8 cellular contexts compared by ENCODE assay signal in the genomic region with DNA sequence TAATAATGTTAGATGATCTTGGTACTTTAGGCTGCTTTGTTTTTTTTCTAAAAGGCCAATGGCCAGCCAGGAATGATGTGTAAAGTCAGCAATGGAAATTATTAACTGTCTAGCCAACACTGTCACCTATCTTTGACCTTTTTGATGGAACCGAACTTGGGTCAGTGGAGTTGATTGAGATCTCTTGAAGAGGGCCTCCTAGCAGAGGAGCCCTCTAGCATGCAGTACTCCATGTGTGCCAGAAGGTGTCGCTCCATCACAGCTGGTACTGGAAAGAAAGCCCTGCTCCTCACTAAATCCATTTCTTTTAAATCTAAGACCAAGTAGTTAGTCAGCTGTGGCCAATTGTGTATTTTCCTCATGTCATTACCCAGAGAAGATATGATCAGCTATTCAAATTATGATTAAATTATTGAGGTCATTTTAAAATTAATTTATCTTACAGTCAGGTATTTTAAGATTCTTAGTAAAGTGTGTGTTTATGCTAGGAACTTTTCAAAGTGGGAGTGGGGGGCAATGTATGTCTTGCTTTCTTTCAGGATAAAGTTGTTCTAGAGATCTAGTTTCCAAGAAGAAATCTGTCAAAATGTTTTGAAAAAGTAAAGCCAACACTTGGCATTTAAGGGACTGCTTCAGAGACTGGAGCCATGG. TPM values are rescaled to one million over a fixed set of nuclear protein-coding genes. Genes with fewer than 3 reads are reported as not detected.
A peak's percentile ranks its signal among the peaks of the same experiment; 100 is the strongest.
DNase-seq lines count a peak whose midpoint lies in the region; ATAC-seq, FAIRE-seq and TF ChIP-seq lines count a peak whose summit lies in the region.

No MANE protein-coding gene starts in this region.

- H2AFZ ChIP-seq in HepG2 (ENCODE audit: low read length): no peak overlapping the region

- H3K9me3 ChIP-seq in HepG2 (ENCODE audit: low read length): no peaks in the 10 kb centered on the region

- H3K4me3 ChIP-seq in HepG2 (replicated peaks in 1 of 3; ENCODE audit: insufficient read depth in 1 of 3, low read depth in 2 of 3, low read length in 3 of 3): no peak overlapping the region

- TF ChIP-seq POLR2A in HepG2 (IDR thresholded peaks at IDR 0.05; ENCODE audit: insufficient read depth in 1 of 2, low read depth in 2 of 2, low read length in 2 of 2): no peak

- H3K9ac ChIP-seq in HepG2 (ENCODE audit: insufficient read depth, low read depth, low read length): no peak overlapping the region

- TF ChIP-seq RAD21 in HepG2 (CRISPR knock-in tag; IDR thresholded peaks at IDR 0.05): peak; percentile 92

- no peak overlapping the region for H3K27ac ChIP-seq in HepG2 (ENCODE audit: extremely low read length, insufficient read depth, low read length)

- H4K20me1 ChIP-seq in HepG2 (ENCODE audit: insufficient read depth, low read length): no peaks in the 10 kb centered on the region

- peak; percentile 55 for FAIRE-seq in HepG2 (lab: Jason Lieb, UNC)

- no peaks in the 10 kb centered on the region for H3K27me3 ChIP-seq in HepG2 (ENCODE audit: control insufficient read depth in 1 of 2, insufficient read depth in 2 of 2, low read length in 2 of 2)

- no TSS peak for BruUV-seq in HepG2 (replicated peaks; lab: Mats Ljungman, UMichigan)

- 5% methylated on average over 2 of the region's 2 CpGs for WGBS in HepG2 (ENCODE audit: low lambda C conversion rate)

- CTCF ChIA-PET in HepG2 (lab: Yijun Ruan, JAX; ENCODE audit: low intra/inter-chr PET ratio, low total read pairs): interaction anchor here (1.1 to 5.1 kb wide), 2 partner anchors 103 to 195 kb away, joined by 7 to 86 read pairs; no protein-coding TSS in a partner anchor

- peak; percentile 95 for TF ChIP-seq CTCF in HepG2 (CRISPR knock-in tag; IDR thresholded peaks at IDR 0.05)

- intact Hi-C loops in HepG2 (cut with micrococcal nuclease; ENCODE audit: unreplicated experiment): loop anchor here (1.0 to 10.0 kb wide), 5 partner anchors 32 to 562 kb away; partner anchors contain the start of genes ABCB1, CROT, DBF4 and SLC25A40

- no peaks in the 10 kb centered on the region for H3K79me2 ChIP-seq in HepG2 (ENCODE audit: insufficient read depth, low read length)

- peaks cover 42% of the 10 kb centered on the region for H3K4me1 ChIP-seq in HepG2 (ENCODE audit: insufficient read depth, low read length)

- ATAC-seq in GM18520 (IDR thresholded peaks at IDR 0.05; ENCODE audit: unreplicated experiment) (peak; percentile 55), HG03039 (IDR thresholded peaks at IDR 0.05; ENCODE audit: unreplicated experiment) (peak; percentile 44), HepG2 (peak; percentile 84)

- POLR2A ChIA-PET in HepG2 (lab: Yijun Ruan, JAX): no interaction called here

- in situ Hi-C loops in HepG2 (cut with HindIII; ENCODE audit: extremely low pct_ligation_motif_present, low pct_unique_long_range_greater_than_20kb): loop anchor here (5.0 kb wide), 2 partner anchors 105 to 195 kb away; no protein-coding TSS in a partner anchor

- H3K36me3 ChIP-seq in HepG2 (replicated peaks in 1 of 2; ENCODE audit: control insufficient read depth in 1 of 2, insufficient read depth in 2 of 2, low read length in 2 of 2): no peaks in the 10 kb centered on the region

- no peak overlapping the region for H3K4me2 ChIP-seq in HepG2 (ENCODE audit: low read depth, low read length)

- DNase-seq in AG08396 (ENCODE audit: low spot score) (peak; percentile 73), NCI-H2171 (lab: John Stamatoyannopoulos, UW) (peak; percentile 4), HepG2 (ENCODE audit: low spot score) (peak; percentile 56)
- peak; percentile 46 for DNase-seq in activated CD4-positive, CD25-positive, alpha-beta regulatory T cell treated with anti-CD3 and anti-CD28 coated beads, Interleukin-2, amount 50 U/mL, for 16 hours (ENCODE audit: low read depth, low spot score)
- peak; percentile 59 for DNase-seq in central memory CD4-positive, alpha-beta T cell
- peak; percentile 11 to 39 (median 31) for DNase-seq in stimulated activated CD4-positive, alpha-beta T cell treated with anti-CD3 and anti-CD28 coated beads, TNF-alpha, amount 100 ng/mL, for 48 hours (ENCODE audit: low read depth in 3 of 3)

- TF ChIP-seq EP300 in HepG2 (IDR thresholded peaks at IDR 0.05; ENCODE audit: low read depth in 2 of 2, low read length in 2 of 2) (no peak), HepG2 (CRISPR knock-in tag; IDR thresholded peaks at IDR 0.05; ENCODE audit: borderline replicate concordance) (no peak)

TF ChIP-seq in HepG2, 621 proteins besides CTCF, POLR2A, EP300 and RAD21 (continues in another document):
- TF ChIP-seq MED13 (CRISPR knock-in tag; IDR thresholded peaks at IDR 0.05): no peak
- TF ChIP-seq ZNF232 (CRISPR knock-in tag; IDR thresholded peaks at IDR 0.05; ENCODE audit: borderline replicate concordance): no peak
- TF ChIP-seq ZNF441 (CRISPR knock-in tag; IDR thresholded peaks at IDR 0.05; ENCODE audit: borderline replicate concordance): peak; percentile 79; the same call in 1 of the 2 replicates
- TF ChIP-seq BCL6 (CRISPR knock-in tag; IDR thresholded peaks at IDR 0.05): 0 out of 2 replicates have a peak, but pooled peaks have one; percentile 26
- peak; percentile 51 for TF ChIP-seq DBP (CRISPR knock-in tag; IDR thresholded peaks at IDR 0.05; ENCODE audit: not compliant biosample characterization)
- 0 out of 2 replicates have a peak, but pooled peaks have one; percentile 72 for TF ChIP-seq ZNF230 (CRISPR knock-in tag; IDR thresholded peaks at IDR 0.05)
- TF ChIP-seq ZNF607 (CRISPR knock-in tag; IDR thresholded peaks at IDR 0.05; ENCODE audit: borderline replicate concordance): no peak
- TF ChIP-seq, protein P1, sequence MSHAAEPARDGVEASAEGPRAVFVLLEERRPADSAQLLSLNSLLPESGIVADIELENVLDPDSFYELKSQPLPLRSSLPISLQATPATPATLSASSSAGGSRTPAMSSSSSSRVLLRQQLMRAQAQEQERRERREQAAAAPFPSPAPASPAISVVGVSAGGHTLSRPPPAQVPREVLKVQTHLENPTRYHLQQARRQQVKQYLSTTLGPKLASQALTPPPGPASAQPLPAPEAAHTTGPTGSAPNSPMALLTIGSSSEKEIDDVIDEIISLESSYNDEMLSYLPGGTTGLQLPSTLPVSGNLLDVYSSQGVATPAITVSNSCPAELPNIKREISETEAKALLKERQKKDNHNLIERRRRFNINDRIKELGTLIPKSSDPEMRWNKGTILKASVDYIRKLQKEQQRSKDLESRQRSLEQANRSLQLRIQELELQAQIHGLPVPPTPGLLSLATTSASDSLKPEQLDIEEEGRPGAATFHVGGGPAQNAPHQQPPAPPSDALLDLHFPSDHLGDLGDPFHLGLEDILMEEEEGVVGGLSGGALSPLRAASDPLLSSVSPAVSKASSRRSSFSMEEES (CRISPR knock-in tag; IDR thresholded peaks at IDR 0.05): 0 out of 2 replicates have a peak, but pooled peaks have one; percentile 25
- TF ChIP-seq PREB (CRISPR knock-in tag; IDR thresholded peaks at IDR 0.05): no peak
- no peak for TF ChIP-seq EEA1 (CRISPR knock-in tag; IDR thresholded peaks at IDR 0.05; ENCODE audit: borderline replicate concordance)
- TF ChIP-seq, protein P2, sequence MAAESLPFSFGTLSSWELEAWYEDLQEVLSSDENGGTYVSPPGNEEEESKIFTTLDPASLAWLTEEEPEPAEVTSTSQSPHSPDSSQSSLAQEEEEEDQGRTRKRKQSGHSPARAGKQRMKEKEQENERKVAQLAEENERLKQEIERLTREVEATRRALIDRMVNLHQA (CRISPR knock-in tag; IDR thresholded peaks at IDR 0.05): no peak
- TF ChIP-seq FIP1L1 (IDR thresholded peaks at IDR 0.05; ENCODE audit: borderline replicate concordance, insufficient read depth, low read depth, low read length): no peak
- peak; percentile 42; the same call in 1 of the 2 replicates for TF ChIP-seq SMAD3 (CRISPR knock-in tag; IDR thresholded peaks at IDR 0.05)

RNA-seq across cellular contexts. Expression of gene CROT, which starts 33.1 kb away (rescaled TPM):
- total RNA-seq in HepG2 (2016; rRNA removed; fragmentation: Illumina TruSeq; extraction: Trizol): 11.9 and 13.7 TPM in 2 replicates
- 3.6 TPM in 2 replicates for total RNA-seq in HepG2 (2016; cell fraction: cytosol; rRNA removed; fragmentation: Illumina TruSeq; extraction: Trizol; ENCODE audit: low read depth)
- total RNA-seq in HepG2 (2016; cell fraction: insoluble cytoplasmic fraction; rRNA removed; fragmentation: Illumina TruSeq; extraction: Trizol): 13.1 and 15.2 TPM in 2 replicates
- 3.4 and 3.9 TPM in 2 replicates for total RNA-seq in HepG2 (2016; cell fraction: membrane; rRNA removed; fragmentation: Illumina TruSeq; extraction: Trizol)
- total RNA-seq in HepG2 (2016; cell fraction: nucleus; rRNA removed; fragmentation: Illumina TruSeq; extraction: Trizol): 30.2 and 37.3 TPM in 2 replicates
- polyA plus RNA-seq in HepG2 (2011; rRNA removed): 4.9 and 5.0 TPM in 2 replicates
- polyA plus RNA-seq in HepG2 (2011; cell fraction: cytosol; rRNA removed): 1.3 and 2.5 TPM in 2 replicates
- polyA plus RNA-seq in HepG2 (2011; cell fraction: nucleus; rRNA removed): 6.4 and 9.5 TPM in 2 replicates
- 8.0 and 8.7 TPM in 2 replicates for polyA plus RNA-seq in HepG2 (2012)
- polyA plus RNA-seq in HepG2 (2016; cell fraction: cytosol; fragmentation: Illumina TruSeq; extraction: Trizol; ENCODE audit: low read depth): 0.86 and 1.3 TPM in 2 replicates
- polyA plus RNA-seq in HepG2 (2016; cell fraction: insoluble cytoplasmic fraction; fragmentation: Illumina TruSeq; extraction: Trizol; ENCODE audit: low read depth): 9.4 and 10.2 TPM in 2 replicates
- polyA plus RNA-seq in HepG2 (2016; cell fraction: membrane; fragmentation: Illumina TruSeq; extraction: Trizol; ENCODE audit: low read depth): 1.5 and 2.3 TPM in 2 replicates
- polyA plus RNA-seq in HepG2 (2016; cell fraction: nucleus; fragmentation: Illumina TruSeq; extraction: Trizol; ENCODE audit: insufficient read depth, low read depth): 37.0 and 41.3 TPM in 2 replicates
- polyA minus RNA-seq in HepG2 (2011; rRNA and poly(A)+ RNA removed; ENCODE audit: low replicate concordance): 0.89 and 2.0 TPM in 2 replicates
- 1.2 and 1.9 TPM in 2 replicates for polyA minus RNA-seq in HepG2 (2011; cell fraction: cytosol; rRNA and poly(A)+ RNA removed)
- polyA minus RNA-seq in HepG2 (2011; cell fraction: nucleus; rRNA and poly(A)+ RNA removed): 43.9 and 44.2 TPM in 2 replicates

Comparison
In these comparisons a context has a peak if more than half of its experiments do, and no peak if none do; other contexts are left out.
1. DNase-seq: peak in every context shown above with its lines; median percentile 73 in AG08396; 59 in central memory CD4-positive, alpha-beta T cell; 56 in HepG2; 46 in activated CD4-positive, CD25-positive, alpha-beta regulatory T cell treated with anti-CD3 and anti-CD28 coated beads, Interleukin-2, amount 50 U/mL, for 16 hours; 31 in stimulated activated CD4-positive, alpha-beta T cell treated with anti-CD3 and anti-CD28 coated beads, TNF-alpha, amount 100 ng/mL, for 48 hours; 4 in NCI-H2171.